In the genomic region with DNA sequence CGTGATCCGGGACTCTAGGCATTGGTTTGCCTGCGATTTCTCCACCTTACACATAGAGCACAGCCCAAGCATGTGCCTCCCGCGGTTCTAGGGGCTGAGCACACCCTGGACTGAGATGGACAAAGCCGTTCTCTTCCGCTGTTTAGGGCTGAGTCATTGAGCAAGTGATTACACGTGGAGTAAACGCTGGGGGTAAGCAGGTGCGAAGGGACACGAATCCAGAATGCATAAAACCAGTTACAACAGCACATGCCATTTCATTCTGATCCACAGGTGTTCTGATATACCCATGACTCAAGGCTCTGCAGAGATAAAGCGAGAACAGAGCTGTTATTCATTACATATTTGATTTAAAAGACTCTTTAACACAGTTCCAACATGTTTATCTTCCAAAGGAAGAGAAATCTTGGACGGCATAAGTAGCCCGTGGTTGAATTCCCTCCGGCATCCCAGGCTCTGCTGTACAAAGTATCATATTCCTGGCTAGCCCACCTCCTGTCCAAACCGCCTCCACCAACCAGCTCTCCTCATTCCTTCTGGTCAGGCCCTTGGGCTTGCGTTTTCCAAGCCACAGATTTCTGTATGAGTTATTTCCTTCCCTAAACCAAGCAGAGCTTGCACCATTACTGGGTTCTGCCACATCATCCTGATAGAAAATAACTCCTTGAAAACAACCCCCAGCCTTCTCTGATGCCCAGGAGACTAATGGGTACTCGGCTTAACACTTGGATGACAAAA, we compare ENCODE assay signal across 9 cellular contexts. TPM values are rescaled to one million over a fixed set of nuclear protein-coding genes. Genes with fewer than 3 reads are reported as not detected.
A peak's percentile ranks its signal among the peaks of the same experiment; 100 is the strongest.
DNase-seq lines count a peak whose midpoint lies in the region; ATAC-seq and TF ChIP-seq lines count a peak whose summit lies in the region.
"Had no signal": no experiment of that assay in that cellular context is flagged by ENCODE, and none has a peak within 500 bp of the region (broad histone marks: within the 10 kb centered on the region; RNA-seq: fewer than 3 reads in every experiment).

No MANE protein-coding gene starts in this region.

- CTCF ChIA-PET in MCF 10A (lab: Yijun Ruan, JAX) = interaction anchor here (0.7 kb wide), 1 partner anchor 46 kb away, joined by 3 read pairs; no protein-coding TSS in a partner anchor

- intact Hi-C loops in Right ventricle myocardium inferior (cut with DNase I) = no loop called here
- intact Hi-C loops in cardiac septum (cut with DNase I) = loop anchor here (5.0 kb wide), 1 partner anchor 118 kb away; no protein-coding TSS in a partner anchor
- intact Hi-C loops in MCF 10A (cut with micrococcal nuclease) = no loop called here

- DNase-seq in Right ventricle myocardium inferior (ENCODE audit: missing footprints) = peak; percentile 82
- DNase-seq in cardiac septum (ENCODE audit: low spot score) = no peak
- peak; percentile 50 for DNase-seq in MCF 10A (ENCODE audit: unreplicated experiment)
- DNase-seq in kidney tubule cell (ENCODE audit: low spot score) = peak; percentile 29
- no peak for DNase-seq in NCI-H1092 (lab: John Stamatoyannopoulos, UW)
- no peak for DNase-seq in NCI-H2227 treated with DMSO at 0.1 percent for 48 hours (lab: John Stamatoyannopoulos, UW)
- no peak for DNase-seq in NCI-H510A treated with DMSO at 0.1 percent for 48 hours (lab: John Stamatoyannopoulos, UW)
- DNase-seq: NCI-H146 had no signal

- no peaks in the 10 kb centered on the region for H3K27me3 Mint-ChIP-seq in MCF 10A (ENCODE audit: insufficient read depth, unreplicated experiment)

- BruUV-seq in MCF 10A (replicated peaks; lab: Mats Ljungman, UMichigan) = no TSS peak

- no peaks in the 10 kb centered on the region for H3K9me3 Mint-ChIP-seq in MCF 10A (ENCODE audit: unreplicated experiment)

- ATAC-seq in Right ventricle myocardium inferior (peak; percentile 81), HG02571 (IDR thresholded peaks at IDR 0.05; ENCODE audit: unreplicated experiment) (no peak)

- no peak overlapping the region for H3K4me3 Mint-ChIP-seq in MCF 10A (ENCODE audit: unreplicated experiment)

- POLR2A ChIA-PET in MCF 10A (lab: Yijun Ruan, JAX) = interaction anchor here (1.0 to 1.6 kb wide), 3 partner anchors 9 to 53 kb away, joined by 3 to 7 read pairs (median 6); no protein-coding TSS in a partner anchor

- peaks cover 50% of the 10 kb centered on the region for H3K4me1 Mint-ChIP-seq in MCF 10A (ENCODE audit: insufficient read depth, unreplicated experiment)

- H3K36me3 Mint-ChIP-seq in MCF 10A (ENCODE audit: insufficient read depth, unreplicated experiment) = no peaks in the 10 kb centered on the region

- TF ChIP-seq CTCF in MCF 10A (IDR thresholded peaks at IDR 0.05; ENCODE audit: unreplicated experiment) = no peak

- H3K27ac Mint-ChIP-seq in MCF 10A (ENCODE audit: low read depth, unreplicated experiment) = peak overlapping the region; percentile 28

RNA-seq across cellular contexts. Expression of gene THBS2, which starts 36.2 kb away (rescaled TPM):
- total RNA-seq in Right ventricle myocardium inferior (10.6 TPM), cardiac septum (28.8 TPM), MCF 10A (2022) (0.05 TPM in 1 of 2 replicates, not detected in the other)

Comparison
In these comparisons a context has a peak if more than half of its experiments do, and no peak if none do; other contexts are left out.
1. DNase-seq: peak in Right ventricle myocardium inferior (single experiment), MCF 10A (single experiment) and kidney tubule cell (single experiment); none in cardiac septum (single experiment), NCI-H1092 (single experiment), NCI-H2227 treated with DMSO at 0.1 percent for 48 hours (single experiment) and NCI-H510A treated with DMSO at 0.1 percent for 48 hours (single experiment).